In genomic region chr3:31448035-31448881, GRCh38 we compare ENCODE assay signal across 9 cellular contexts.
DNase-seq lines count a peak whose midpoint lies in the region; ATAC-seq lines count a peak whose summit lies in the region.
"Had no signal": no experiment of that assay in that cellular context is flagged by ENCODE, and none has a peak within 500 bp of the region (broad histone marks: within the 10 kb centered on the region; RNA-seq: fewer than 3 reads in every experiment).

No MANE protein-coding gene starts in this region.

- H3K27me3 ChIP-seq in BLaER1 = no peaks in the 10 kb centered on the region

- no peak overlapping the region for H3K4me3 ChIP-seq in BLaER1
- H3K4me3 ChIP-seq: thoracic aorta had no signal

- H3K9ac ChIP-seq in BLaER1 = no peak overlapping the region

- H3K36me3 Mint-ChIP-seq in activated CD4-positive, alpha-beta memory T cell treated with anti-CD3 and anti-CD28 coated beads for 36 hours = peaks cover 3% of the 10 kb centered on the region

- H3K9me3 ChIP-seq in BLaER1 = peaks cover 26% of the 10 kb centered on the region

- POLR2A ChIA-PET in activated CD4-positive, alpha-beta memory T cell treated with anti-CD3 and anti-CD28 coated beads for 36 hours (lab: Charles Lee) = no interaction called here

- H3K4me1 Mint-ChIP-seq in activated CD4-positive, alpha-beta memory T cell treated with anti-CD3 and anti-CD28 coated beads for 36 hours (ENCODE audit: low read depth) = peaks cover 21% of the 10 kb centered on the region

- peaks cover 13% of the 10 kb centered on the region for H3K4me1 ChIP-seq in BLaER1

- H3K27me3 Mint-ChIP-seq in activated CD4-positive, alpha-beta memory T cell treated with anti-CD3 and anti-CD28 coated beads for 36 hours = no peaks in the 10 kb centered on the region

- H3K27ac ChIP-seq in BLaER1 = no peak overlapping the region
- H3K27ac ChIP-seq: thoracic aorta had no signal

- peak overlapping the region; percentile 33; the same call in 1 of the 2 replicates for H3K4me2 ChIP-seq in BLaER1

- H3K27ac Mint-ChIP-seq in activated CD4-positive, alpha-beta memory T cell treated with anti-CD3 and anti-CD28 coated beads for 36 hours = peak overlapping the region; percentile 23

- intact Hi-C loops in activated CD4-positive, alpha-beta memory T cell treated with anti-CD3 and anti-CD28 coated beads for 36 hours (cut with micrococcal nuclease) = loop anchor here (5.0 to 10.0 kb wide), 2 partner anchors 316 to 673 kb away; no protein-coding TSS in a partner anchor

- no peaks in the 10 kb centered on the region for H3K36me3 ChIP-seq in BLaER1
- H3K36me3 ChIP-seq: thoracic aorta had no signal

- ATAC-seq in GM18868 (IDR thresholded peaks at IDR 0.05; ENCODE audit: unreplicated experiment) (peak; percentile 75), HG03354 (IDR thresholded peaks at IDR 0.05; ENCODE audit: poor library complexity, severe bottlenecking, unreplicated experiment) (peak; percentile 79)

- no peak overlapping the region for H3K4me3 Mint-ChIP-seq in activated CD4-positive, alpha-beta memory T cell treated with anti-CD3 and anti-CD28 coated beads for 36 hours

- CTCF ChIA-PET in activated CD4-positive, alpha-beta memory T cell treated with anti-CD3 and anti-CD28 coated beads for 36 hours (lab: Charles Lee) = interaction anchor here (1.1 kb wide), 2 partner anchors 12 to 20 kb away, joined by 3 to 5 read pairs; no protein-coding TSS in a partner anchor

- H3K9me3 Mint-ChIP-seq in activated CD4-positive, alpha-beta memory T cell treated with anti-CD3 and anti-CD28 coated beads for 36 hours = peaks cover 13% of the 10 kb centered on the region

- H4K20me1 ChIP-seq in BLaER1 = no peaks in the 10 kb centered on the region

- peak; percentile 55 for DNase-seq in activated CD4-positive, alpha-beta memory T cell treated with anti-CD3 and anti-CD28 coated beads for 36 hours
- DNase-seq in islet precursor cell (peak; percentile 71), GOT3 (lab: John Stamatoyannopoulos, UW) (no peak), CD1c-positive myeloid dendritic cell (ENCODE audit: extremely low spot score) (no peak), putamen (ENCODE audit: low spot score) (no peak)

Comparison
In these comparisons a context has a peak if more than half of its experiments do, and no peak if none do; other contexts are left out.
1. DNase-seq: peak in activated CD4-positive, alpha-beta memory T cell treated with anti-CD3 and anti-CD28 coated beads for 36 hours (single experiment) and islet precursor cell (single experiment); none in GOT3 (single experiment), CD1c-positive myeloid dendritic cell (single experiment) and putamen (single experiment).